Comparison of ENCODE assay signal across 10 cellular contexts in genomic region chr16:3501783-3502400, GRCh38. TPM values are rescaled to one million over a fixed set of nuclear protein-coding genes. Genes with fewer than 3 reads are reported as not detected.
A peak's percentile ranks its signal among the peaks of the same experiment; 100 is the strongest.
DNase-seq lines count a peak whose midpoint lies in the region; ATAC-seq and TF ChIP-seq lines count a peak whose summit lies in the region.
"Had no signal": no experiment of that assay in that cellular context is flagged by ENCODE, and none has a peak within 500 bp of the region (broad histone marks: within the 10 kb centered on the region; RNA-seq: fewer than 3 reads in every experiment).

No MANE protein-coding gene starts in this region.

- H3K36me3 ChIP-seq in SK-N-MC (ENCODE audit: insufficient read depth, low read length) (peaks cover 4% of the 10 kb centered on the region; the same call in 1 of the 2 replicates), skeletal muscle tissue (ENCODE audit: control insufficient read depth in 3 of 3, insufficient read depth in 3 of 3, low read length in 3 of 3) (peaks cover 0 to 12% (median 6%) of the 10 kb centered on the region in 3 donors), mucosa of descending colon (ENCODE audit: low read depth) (no peaks in the 10 kb centered on the region)

- H3K4me1 Mint-ChIP-seq in glutamatergic neuron (ENCODE audit: low read depth, unreplicated experiment) = peaks cover 3% of the 10 kb centered on the region

- no peak for ATAC-seq in mucosa of descending colon

- peak overlapping the region; percentile 95 for H3K4me3 Mint-ChIP-seq in glutamatergic neuron (ENCODE audit: unreplicated experiment)

- H3K27ac ChIP-seq in SK-N-MC (no peak overlapping the region), skeletal muscle tissue (ENCODE audit: low read depth, low read length) (no peak overlapping the region)

- peak overlapping the region; percentile 82 for H3K27ac Mint-ChIP-seq in glutamatergic neuron (ENCODE audit: unreplicated experiment)

- TF ChIP-seq CTCF in glutamatergic neuron (IDR thresholded peaks at IDR 0.05; ENCODE audit: partially characterized antibody, unreplicated experiment) = no peak
- no peak for TF ChIP-seq CTCF in mucosa of descending colon (IDR thresholded peaks at IDR 0.05)

- peaks cover 8 to 13% (median 10%) of the 10 kb centered on the region in 3 donors for H3K4me1 ChIP-seq in skeletal muscle tissue (ENCODE audit: control insufficient read depth in 3 of 3, insufficient read depth in 3 of 3, low read length in 3 of 3)
- peaks cover 13% of the 10 kb centered on the region for H3K4me1 ChIP-seq in mucosa of descending colon (ENCODE audit: low read depth)

- peaks cover 8% of the 10 kb centered on the region for H3K27me3 Mint-ChIP-seq in glutamatergic neuron (ENCODE audit: unreplicated experiment)

- DNase-seq in NCI-H2107 treated with DMSO at 0.1 percent for 48 hours (lab: John Stamatoyannopoulos, UW; ENCODE audit: unreplicated experiment) (peak; percentile 21), NCI-H2107 (lab: John Stamatoyannopoulos, UW) (no peak), SK-N-MC (ENCODE audit: low read depth, low spot score) (no peak), glutamatergic neuron (no peak), H4 (ENCODE audit: low spot score) (no peak), mucosa of descending colon (no peak), GF-D8 (lab: John Stamatoyannopoulos, UW) (no peak)

- intact Hi-C loops in mucosa of descending colon (cut with DNase I, micrococcal nuclease) = no loop called here

- H3K36me3 Mint-ChIP-seq in glutamatergic neuron (ENCODE audit: unreplicated experiment) = no peaks in the 10 kb centered on the region

- H3K9me3 ChIP-seq in SK-N-MC (ENCODE audit: low read depth, low read length) = no peaks in the 10 kb centered on the region
- no peaks in the 10 kb centered on the region for H3K9me3 ChIP-seq in skeletal muscle tissue (ENCODE audit: control insufficient read depth in 3 of 3, low read length in 3 of 3)
- H3K9me3 ChIP-seq in mucosa of descending colon = no peaks in the 10 kb centered on the region

- peak overlapping the region; percentile 99 for H3K4me3 ChIP-seq in SK-N-MC
- peak overlapping the region; percentile 87 to 95 (median 92) for H3K4me3 ChIP-seq in skeletal muscle tissue (ENCODE audit: low read length in 3 of 3)
- H3K4me3 ChIP-seq in mucosa of descending colon = no peak overlapping the region

- H3K9ac ChIP-seq in SK-N-MC (ENCODE audit: insufficient read length) (peak overlapping the region; percentile 92), skeletal muscle tissue (ENCODE audit: low read depth in 1 of 3, low read length in 3 of 3) (peak overlapping the region in 2 of 3 donors; percentile 76 to 85)

- no peaks in the 10 kb centered on the region for H3K27me3 ChIP-seq in skeletal muscle tissue (ENCODE audit: control insufficient read depth in 3 of 3, insufficient read depth in 3 of 3, low read length in 3 of 3)

- peaks cover 2% of the 10 kb centered on the region for H3K9me3 Mint-ChIP-seq in glutamatergic neuron (ENCODE audit: unreplicated experiment)

RNA-seq across cellular contexts. Expression of gene CLUAP1, which starts 1.1 kb away (rescaled TPM):
- total RNA-seq in glutamatergic neuron (ENCODE audit: unreplicated experiment) = 15.4 TPM
- 11.5 TPM for total RNA-seq in skeletal muscle tissue
- total RNA-seq in H4 (2014; rRNA removed; shearing (Covaris generic)) = 13.4 and 18.3 TPM in 2 replicates
- total RNA-seq in mucosa of descending colon = 10 to 100 TPM in 2 of 3 donors, 1 to 10 TPM in 1; 8.3 to 37.3 (median 10.8) TPM

RNA-seq across cellular contexts. Expression of gene C16orf90, which starts 6.6 kb away (rescaled TPM):
- total RNA-seq in glutamatergic neuron (ENCODE audit: unreplicated experiment) = not detected
- not detected for total RNA-seq in skeletal muscle tissue
- not detected in 2 replicates for total RNA-seq in H4 (2014; rRNA removed; shearing (Covaris generic))
- total RNA-seq in mucosa of descending colon = not detected
- total RNA-seq: lung microvascular endothelial cell, NCI-H460 had no signal

RNA-seq across cellular contexts. Expression of gene NAA60, which starts 58.4 kb away (rescaled TPM):
- total RNA-seq in glutamatergic neuron (ENCODE audit: unreplicated experiment) = 69.9 TPM
- total RNA-seq in skeletal muscle tissue = 15.7 TPM
- total RNA-seq in H4 (2014; rRNA removed; shearing (Covaris generic)) = 2.7 and 8.7 TPM in 2 replicates
- total RNA-seq in mucosa of descending colon = 10 to 100 TPM; 72.2 to 94.7 (median 83.3) TPM

RNA-seq across cellular contexts. Expression of gene ZNF597, which starts 58.6 kb away (rescaled TPM):
- total RNA-seq in glutamatergic neuron (ENCODE audit: unreplicated experiment) (1.9 TPM), skeletal muscle tissue (2.1 TPM), mucosa of descending colon (1 to 10 TPM; 1.9 TPM)
- 0.90 and 1.1 TPM in 2 replicates for total RNA-seq in H4 (2014; rRNA removed; shearing (Covaris generic))
